8 cellular contexts compared by ENCODE assay signal in the genomic region with DNA sequence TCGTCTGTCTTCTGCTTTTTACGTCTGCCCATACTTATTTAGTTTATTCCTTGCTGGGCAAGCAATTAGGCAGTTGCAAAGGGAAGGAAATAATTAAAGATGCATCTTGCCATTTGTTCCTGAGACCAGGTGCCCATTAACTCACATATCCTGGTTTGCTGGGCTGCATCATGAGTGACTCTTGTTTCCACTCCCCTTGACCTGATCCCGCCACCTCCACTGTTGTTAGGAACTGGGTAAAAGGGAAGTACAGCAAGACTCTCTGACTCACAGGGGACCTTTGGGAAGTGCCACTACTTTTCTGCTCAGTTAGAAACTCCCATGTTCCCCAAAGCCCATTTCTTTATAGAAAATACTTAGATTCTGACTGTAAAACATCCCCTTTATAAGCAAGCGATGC.
DNase-seq lines count a peak whose midpoint lies in the region; ATAC-seq and TF ChIP-seq lines count a peak whose summit lies in the region.

No MANE protein-coding gene starts in this region.

- intact Hi-C loops in Right ventricle myocardium inferior (cut with DNase I): loop anchor here (5.0 kb wide), 1 partner anchor 237 kb away; a partner anchor contains a TSS
- intact Hi-C loops in dendritic cell treated with granulocyte-macrophage colony-stimulating factor and Interleukin-4, amounts not matched to agents 40 ng/mL and 50 ng/mL, for 4 days (cut with micrococcal nuclease): no loop called here

- H3K79me2 ChIP-seq in mesendoderm (ENCODE audit: control insufficient read depth, insufficient read depth, low read length): no peaks in the 10 kb centered on the region
- H3K79me2 ChIP-seq in GM23248 (ENCODE audit: insufficient read depth): peaks cover 18% of the 10 kb centered on the region; the same call in 1 of the 2 replicates

- ATAC-seq in Right ventricle myocardium inferior (no peak), upper lobe of left lung (ENCODE audit: low FRiP score in 2 of 2) (peak in 1 of 2 donors; percentile 86)

- no peak overlapping the region for H3K4me2 ChIP-seq in mesendoderm (ENCODE audit: low read length)
- no peak overlapping the region for H3K4me2 ChIP-seq in GM23248 (ENCODE audit: unreplicated experiment)

- no peaks in the 10 kb centered on the region for H3K27me3 Mint-ChIP-seq in dendritic cell treated with granulocyte-macrophage colony-stimulating factor and Interleukin-4, amounts not matched to agents 40 ng/mL and 50 ng/mL, for 4 days

- peaks cover 84% of the 10 kb centered on the region for H3K4me1 Mint-ChIP-seq in dendritic cell treated with granulocyte-macrophage colony-stimulating factor and Interleukin-4, amounts not matched to agents 40 ng/mL and 50 ng/mL, for 4 days (ENCODE audit: low read depth)

- no peaks in the 10 kb centered on the region for H3K79me1 ChIP-seq in mesendoderm (ENCODE audit: low read length)

- no peak overlapping the region for H3K56ac ChIP-seq in mesendoderm (ENCODE audit: low read length)

- DNase-seq in cardiac muscle cell (ENCODE audit: low read depth in 1 of 2, low spot score in 1 of 2): peak in 1 of 2 donors; percentile 11
- DNase-seq in Right ventricle myocardium inferior (ENCODE audit: missing footprints): no peak
- no peak for DNase-seq in upper lobe of left lung
- no peak for DNase-seq in mesendoderm
- no peak for DNase-seq in GM23248
- no peak for DNase-seq in hypothalamus (lab: John Stamatoyannopoulos, UW)

- no peak overlapping the region for H2BK15ac ChIP-seq in mesendoderm (replicated peaks; ENCODE audit: low read depth)

- H3K36me3 Mint-ChIP-seq in dendritic cell treated with granulocyte-macrophage colony-stimulating factor and Interleukin-4, amounts not matched to agents 40 ng/mL and 50 ng/mL, for 4 days (ENCODE audit: low read depth): peaks cover 94% of the 10 kb centered on the region

- H3K9me2 ChIP-seq in GM23248 (ENCODE audit: insufficient read depth): no peaks in the 10 kb centered on the region

- H3K4me3 Mint-ChIP-seq in dendritic cell treated with granulocyte-macrophage colony-stimulating factor and Interleukin-4, amounts not matched to agents 40 ng/mL and 50 ng/mL, for 4 days: peak overlapping the region; percentile 13

- no peak overlapping the region for H4K8ac ChIP-seq in mesendoderm (ENCODE audit: low read depth, low read length)

- no peaks in the 10 kb centered on the region for H3F3A ChIP-seq in GM23248 (ENCODE audit: insufficient read depth)

- H3K4ac ChIP-seq in mesendoderm (ENCODE audit: low read depth, low read length): no peak overlapping the region

- H3K27me3 ChIP-seq in cardiac muscle cell: no peaks in the 10 kb centered on the region
- H3K27me3 ChIP-seq in upper lobe of left lung: no peaks in the 10 kb centered on the region
- no peaks in the 10 kb centered on the region for H3K27me3 ChIP-seq in mesendoderm (ENCODE audit: insufficient read depth, low read length, poor library complexity)
- no peaks in the 10 kb centered on the region for H3K27me3 ChIP-seq in GM23248 (replicated peaks; ENCODE audit: insufficient read depth)

- peak overlapping the region; percentile 82 for H3K27ac Mint-ChIP-seq in dendritic cell treated with granulocyte-macrophage colony-stimulating factor and Interleukin-4, amounts not matched to agents 40 ng/mL and 50 ng/mL, for 4 days

- in situ Hi-C loops in GM23248 (cut with MboI): no loop called here

- no peak overlapping the region for H2AFZ ChIP-seq in GM23248

- H3K4me3 ChIP-seq in cardiac muscle cell: no peak overlapping the region
- H3K4me3 ChIP-seq in mesodermal cell (ENCODE audit: extremely low read depth, insufficient read depth, low read length, poor library complexity, severe bottlenecking): no peak overlapping the region
- H3K4me3 ChIP-seq in upper lobe of left lung: no peak overlapping the region
- no peak overlapping the region for H3K4me3 ChIP-seq in mesendoderm (ENCODE audit: low read length)
- no peak overlapping the region for H3K4me3 ChIP-seq in GM23248

- H3K36me3 ChIP-seq in cardiac muscle cell (peaks cover 8% of the 10 kb centered on the region), mesodermal cell (ENCODE audit: control insufficient read depth, insufficient read depth, low read length) (peaks cover 80% of the 10 kb centered on the region), upper lobe of left lung (peaks cover 6 to 48% (median 13%) of the 10 kb centered on the region in 4 donors), mesendoderm (ENCODE audit: control insufficient read depth, insufficient read depth, low read length) (no peaks in the 10 kb centered on the region), GM23248 (ENCODE audit: low read depth) (peaks cover 3% of the 10 kb centered on the region)

- no peak overlapping the region for H4K5ac ChIP-seq in mesendoderm (ENCODE audit: low read length)

- H3K4me1 ChIP-seq in cardiac muscle cell (ENCODE audit: low read depth) (no peaks in the 10 kb centered on the region), mesodermal cell (ENCODE audit: control insufficient read depth, insufficient read depth, low read length, poor library complexity, severe bottlenecking) (peaks cover 27% of the 10 kb centered on the region), upper lobe of left lung (peaks cover 17 to 25% (median 22%) of the 10 kb centered on the region in 4 donors), mesendoderm (ENCODE audit: control insufficient read depth, low read depth, low read length) (no peaks in the 10 kb centered on the region), GM23248 (ENCODE audit: insufficient read depth) (peaks cover 11% of the 10 kb centered on the region; the same call in 1 of the 2 replicates)

- H3K27ac ChIP-seq in cardiac muscle cell (peak overlapping the region; percentile 28), mesodermal cell (ENCODE audit: low read depth, low read length, severe bottlenecking) (peak overlapping the region; percentile 61), upper lobe of left lung (peak overlapping the region; percentile 54 to 75 (median 69)), mesendoderm (ENCODE audit: low read depth, low read length) (no peak overlapping the region), GM23248 (no peak overlapping the region)

- no peak overlapping the region for H3K18ac ChIP-seq in mesendoderm (ENCODE audit: low read length)

- no peak overlapping the region for H2BK5ac ChIP-seq in mesendoderm (ENCODE audit: low read length)

- H3K9ac ChIP-seq in mesendoderm (ENCODE audit: low read length) (no peak overlapping the region), GM23248 (no peak overlapping the region)

- H2AK5ac ChIP-seq in mesendoderm (ENCODE audit: low read length): no peak overlapping the region

- TF ChIP-seq CTCF in cardiac muscle cell (IDR thresholded peaks at IDR 0.05; ENCODE audit: low read depth, low read length) (no peak), upper lobe of left lung (IDR thresholded peaks at IDR 0.05) (no peak)

- no peaks in the 10 kb centered on the region for H4K20me1 ChIP-seq in GM23248 (ENCODE audit: insufficient read depth)

- H2BK120ac ChIP-seq in mesendoderm (ENCODE audit: low read depth, low read length): no peak overlapping the region

- TF ChIP-seq POLR2A in upper lobe of left lung (IDR thresholded peaks at IDR 0.05): no peak

- 100% methylated on average over 1 of the region's 4 CpGs for WGBS in mesodermal cell (ENCODE audit: insufficient coverage in 2 of 2), 2 experiments
- 72 to 89% methylated on average over 4 of the region's 4 CpGs for WGBS in upper lobe of left lung, 2 donors
- WGBS in mesendoderm (ENCODE audit: extremely low coverage, insufficient coverage, low lambda C conversion rate): no CpG with 5 or more reads among the region's 4 CpGs
- WGBS in GM23248 (ENCODE audit: low coverage in 1 of 2, low lambda C conversion rate in 2 of 2, missing lambda C conversion rate in 2 of 2), 2 experiments: 93 to 95% methylated on average over 4 of the region's 4 CpGs

- H3K9me3 ChIP-seq in cardiac muscle cell (ENCODE audit: low read depth) (no peaks in the 10 kb centered on the region), mesodermal cell (ENCODE audit: control insufficient read depth, low read length) (no peaks in the 10 kb centered on the region), upper lobe of left lung (no peaks in the 10 kb centered on the region), GM23248 (ENCODE audit: low read depth) (no peaks in the 10 kb centered on the region)

- no peak for TF ChIP-seq EP300 in upper lobe of left lung (IDR thresholded peaks at IDR 0.05)

- H3K9me3 Mint-ChIP-seq in dendritic cell treated with granulocyte-macrophage colony-stimulating factor and Interleukin-4, amounts not matched to agents 40 ng/mL and 50 ng/mL, for 4 days: no peaks in the 10 kb centered on the region

- H3K23ac ChIP-seq in mesendoderm (ENCODE audit: low read length): no peak overlapping the region

Comparison
In these comparisons a context has a peak if more than half of its experiments do, and no peak if none do; other contexts are left out.
1. H3K27ac ChIP-seq: peak in cardiac muscle cell (single experiment), mesodermal cell (single experiment) and upper lobe of left lung (4 of 4); none in mesendoderm (single experiment) and GM23248 (single experiment).